ENCODE assay signal across 14 cellular contexts in the genomic region with DNA sequence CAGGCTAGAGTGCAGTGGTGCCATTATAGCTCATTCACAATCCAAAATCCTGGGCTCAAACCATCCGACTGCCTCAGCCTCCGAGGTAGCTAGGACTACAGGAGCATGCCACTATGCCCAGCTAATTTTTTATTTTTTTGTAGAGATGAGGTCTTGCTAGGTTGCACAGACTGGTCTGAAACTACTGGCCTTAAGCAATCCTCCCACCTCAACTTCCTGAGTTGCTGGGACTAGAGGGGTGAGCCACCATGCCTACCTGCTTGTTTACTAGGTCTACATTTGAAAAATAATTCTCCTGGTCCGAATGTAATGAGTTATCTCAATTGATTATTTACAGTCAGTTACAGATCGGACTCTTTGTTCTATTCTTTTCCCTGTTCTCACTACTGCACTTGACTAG.
"Had no signal": no experiment of that assay in that cellular context is flagged by ENCODE, and none has a peak within 500 bp of the region (broad histone marks: within the 10 kb centered on the region; RNA-seq: fewer than 3 reads in every experiment).

No MANE protein-coding gene starts in this region.

- H3K9me3 Mint-ChIP-seq: activated naive CD8-positive, alpha-beta T cell treated with anti-CD3 and anti-CD28 coated beads, Interleukin-2, amount 10 ng/mL, durations not matched to agents 7 days and 5 days; brain; dendritic cell treated with granulocyte-macrophage colony-stimulating factor and Interleukin-4, amounts not matched to agents 40 ng/mL and 50 ng/mL, for 4 days; natural killer cell had no signal

- H3K27ac ChIP-seq: epithelial cell of prostate had no signal

- H3K4me1 Mint-ChIP-seq: brain had no signal

- DNase-seq: activated CD4-positive, alpha-beta T cell treated with anti-CD3 and anti-CD28 coated beads, Interleukin-2, amount 50 U/mL, for 48 hours; activated naive CD4-positive, alpha-beta T cell; activated naive CD8-positive, alpha-beta T cell treated with anti-CD3 and anti-CD28 coated beads, Interleukin-2, amount 10 ng/mL, durations not matched to agents 7 days and 5 days; activated T-cell treated with anti-CD3 and anti-CD28 coated beads, Interleukin-2, amount 50 U/mL, for 48 hours; effector memory CD4-positive, alpha-beta T cell; foreskin melanocyte; kidney glomerular epithelial cell; left ventricle myocardium superior; mesenchymal stem cell; natural killer cell; stimulated activated CD4-positive, alpha-beta T cell treated with anti-CD3 and anti-CD28 coated beads, Interleukin-1b, Interleukin-23, amount 100 ng/mL, for 48 hours had no signal

- H3K36me3 Mint-ChIP-seq: natural killer cell had no signal

- H3K27ac Mint-ChIP-seq: activated naive CD8-positive, alpha-beta T cell treated with anti-CD3 and anti-CD28 coated beads, Interleukin-2, amount 10 ng/mL, durations not matched to agents 7 days and 5 days; brain; dendritic cell treated with granulocyte-macrophage colony-stimulating factor and Interleukin-4, amounts not matched to agents 40 ng/mL and 50 ng/mL, for 4 days had no signal

- H3K4me3 Mint-ChIP-seq: activated naive CD8-positive, alpha-beta T cell treated with anti-CD3 and anti-CD28 coated beads, Interleukin-2, amount 10 ng/mL, durations not matched to agents 7 days and 5 days; brain; dendritic cell treated with granulocyte-macrophage colony-stimulating factor and Interleukin-4, amounts not matched to agents 40 ng/mL and 50 ng/mL, for 4 days; natural killer cell had no signal

- H3K27me3 Mint-ChIP-seq: activated naive CD8-positive, alpha-beta T cell treated with anti-CD3 and anti-CD28 coated beads, Interleukin-2, amount 10 ng/mL, durations not matched to agents 7 days and 5 days; brain; dendritic cell treated with granulocyte-macrophage colony-stimulating factor and Interleukin-4, amounts not matched to agents 40 ng/mL and 50 ng/mL, for 4 days had no signal

- ATAC-seq: left ventricle myocardium superior, natural killer cell had no signal
